In the genomic region with DNA sequence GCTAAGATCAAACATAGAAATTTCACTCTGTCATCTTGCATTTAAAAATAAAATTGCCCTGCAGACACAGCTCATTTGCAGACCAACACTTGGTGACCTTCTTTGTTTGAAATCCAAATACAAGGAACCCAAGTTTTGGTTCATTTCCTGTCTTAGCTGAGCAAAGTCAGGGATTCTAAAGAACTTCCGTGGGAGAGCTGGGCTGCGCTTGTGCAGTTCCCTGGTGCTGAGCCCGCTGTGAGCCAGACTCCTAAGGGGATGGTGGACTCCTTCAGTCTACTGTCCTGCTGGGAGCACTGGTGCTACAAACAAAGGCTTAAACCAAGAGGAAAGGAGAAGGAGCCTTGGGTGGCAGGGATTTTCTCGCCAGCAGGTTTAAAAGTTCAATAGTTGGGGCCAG, we compare ENCODE assay signal across 13 cellular contexts.
A peak's percentile ranks its signal among the peaks of the same experiment; 100 is the strongest.
DNase-seq lines count a peak whose midpoint lies in the region; ATAC-seq and TF ChIP-seq lines count a peak whose summit lies in the region.
"Had no signal": no experiment of that assay in that cellular context is flagged by ENCODE, and none has a peak within 500 bp of the region (broad histone marks: within the 10 kb centered on the region; RNA-seq: fewer than 3 reads in every experiment).

No MANE protein-coding gene starts in this region.

- H3K27ac ChIP-seq in HUES64 (ENCODE audit: low read depth, low read length) (0 out of 2 replicates have a peak overlapping the region, but pooled peaks have one; percentile 9), endodermal cell (ENCODE audit: low read depth, low read length) (no peak overlapping the region), mesendoderm (ENCODE audit: low read depth, low read length) (no peak overlapping the region), suprapubic skin (peak overlapping the region; percentile 27)

- no peak overlapping the region for H3K4ac ChIP-seq in mesendoderm (ENCODE audit: low read depth, low read length)

- H3K9me3 Mint-ChIP-seq in endodermal cell = no peaks in the 10 kb centered on the region
- no peaks in the 10 kb centered on the region for H3K9me3 Mint-ChIP-seq in activated CD4-positive, alpha-beta memory T cell treated with anti-CD3 and anti-CD28 coated beads, Interleukin-2, amount 10 ng/mL, durations not matched to agents 7 days and 5 days

- H3K9ac ChIP-seq in HUES64 (ENCODE audit: low read depth, low read length) (peak overlapping the region; percentile 29; the same call in 1 of the 2 replicates), endodermal cell (ENCODE audit: extremely low read depth, low read length, poor library complexity, severe bottlenecking) (no peak overlapping the region), mesendoderm (ENCODE audit: low read length) (peak overlapping the region; percentile 27)
- H3K9ac ChIP-seq: BLaER1 treated with 17β-estradiol and CSF1 and Interleukin-3, amounts not matched to agents 10 nM and 100 nM had no signal

- TF ChIP-seq CTCF in endodermal cell (conservative IDR thresholded peaks at IDR 0.05) (no peak), suprapubic skin (IDR thresholded peaks at IDR 0.05) (no peak)

- no peak for TF ChIP-seq EP300 in suprapubic skin (IDR thresholded peaks at IDR 0.05)

- no peak overlapping the region for H3K4me2 ChIP-seq in mesendoderm (ENCODE audit: low read length)

- WGBS in HUES64 = 81% methylated on average over 4 of the region's 4 CpGs
- 79 to 90% methylated on average over 4 of the region's 4 CpGs for WGBS in endodermal cell (ENCODE audit: insufficient coverage in 1 of 2, insufficient read length in 1 of 2), 2 experiments
- no CpG with 5 or more reads among the region's 4 CpGs for WGBS in mesendoderm (ENCODE audit: extremely low coverage, insufficient coverage, low lambda C conversion rate)
- 81% methylated on average over 4 of the region's 4 CpGs for WGBS in suprapubic skin

- peak overlapping the region; percentile 91 for H3K27ac Mint-ChIP-seq in endodermal cell
- no peak overlapping the region for H3K27ac Mint-ChIP-seq in activated CD4-positive, alpha-beta memory T cell treated with anti-CD3 and anti-CD28 coated beads, Interleukin-2, amount 10 ng/mL, durations not matched to agents 7 days and 5 days

- no peak overlapping the region for H3K56ac ChIP-seq in mesendoderm (ENCODE audit: low read length)

- ATAC-seq in HG02840 (IDR thresholded peaks at IDR 0.05; ENCODE audit: low FRiP score, unreplicated experiment) = no peak

- H3K9me3 ChIP-seq in HUES64 (ENCODE audit: insufficient read depth, low read depth, low read length) (no peaks in the 10 kb centered on the region), endodermal cell (ENCODE audit: control insufficient read depth, low read length) (no peaks in the 10 kb centered on the region), suprapubic skin (no peaks in the 10 kb centered on the region)
- H3K9me3 ChIP-seq: BLaER1 treated with 17β-estradiol and CSF1 and Interleukin-3, amounts not matched to agents 10 nM and 100 nM had no signal

- peak overlapping the region; percentile 19 for H3K18ac ChIP-seq in mesendoderm (ENCODE audit: low read length)

- no peak for TF ChIP-seq POLR2A in suprapubic skin (IDR thresholded peaks at IDR 0.05)

- H4K5ac ChIP-seq in mesendoderm (ENCODE audit: low read length) = no peak overlapping the region

- H3K36me3 Mint-ChIP-seq in endodermal cell (ENCODE audit: low read depth) = peaks cover 21% of the 10 kb centered on the region
- no peaks in the 10 kb centered on the region for H3K36me3 Mint-ChIP-seq in activated CD4-positive, alpha-beta memory T cell treated with anti-CD3 and anti-CD28 coated beads, Interleukin-2, amount 10 ng/mL, durations not matched to agents 7 days and 5 days (ENCODE audit: low read depth)

- CTCF ChIA-PET in activated CD4-positive, alpha-beta memory T cell treated with anti-CD3 and anti-CD28 coated beads, Interleukin-2, amount 10 ng/mL, durations not matched to agents 7 days and 5 days (lab: Charles Lee) = interaction anchor here (0.8 to 1.5 kb wide), 3 partner anchors 11 to 61 kb away, joined by 3 read pairs; no protein-coding TSS in a partner anchor

- H2BK15ac ChIP-seq in mesendoderm (replicated peaks; ENCODE audit: low read depth) = no peak overlapping the region

- peaks cover 43% of the 10 kb centered on the region for H3K4me1 Mint-ChIP-seq in endodermal cell
- H3K4me1 Mint-ChIP-seq in activated CD4-positive, alpha-beta memory T cell treated with anti-CD3 and anti-CD28 coated beads, Interleukin-2, amount 10 ng/mL, durations not matched to agents 7 days and 5 days = peaks cover 9% of the 10 kb centered on the region

- POLR2A ChIA-PET in activated CD4-positive, alpha-beta memory T cell treated with anti-CD3 and anti-CD28 coated beads, Interleukin-2, amount 10 ng/mL, durations not matched to agents 7 days and 5 days (lab: Charles Lee) = no interaction called here

- H2BK120ac ChIP-seq in mesendoderm (ENCODE audit: low read depth, low read length) = no peak overlapping the region

- H3K27me3 ChIP-seq in HUES64 (ENCODE audit: insufficient read depth, low read length) (no peaks in the 10 kb centered on the region), endodermal cell (ENCODE audit: control insufficient read depth, insufficient read depth, low read length, poor library complexity, severe bottlenecking) (no peaks in the 10 kb centered on the region), mesendoderm (ENCODE audit: insufficient read depth, low read length, poor library complexity) (no peaks in the 10 kb centered on the region), suprapubic skin (no peaks in the 10 kb centered on the region)

- H3K36me3 ChIP-seq in HUES64 (ENCODE audit: insufficient read depth, low read length) (no peaks in the 10 kb centered on the region), endodermal cell (ENCODE audit: control insufficient read depth, insufficient read depth, low read length) (peaks cover 29% of the 10 kb centered on the region), mesendoderm (ENCODE audit: control insufficient read depth, insufficient read depth, low read length) (no peaks in the 10 kb centered on the region), suprapubic skin (peaks cover 27% of the 10 kb centered on the region)
- H3K36me3 ChIP-seq: BLaER1 treated with 17β-estradiol and CSF1 and Interleukin-3, amounts not matched to agents 10 nM and 100 nM had no signal

- no peak overlapping the region for H3K4me3 Mint-ChIP-seq in endodermal cell
- H3K4me3 Mint-ChIP-seq in activated CD4-positive, alpha-beta memory T cell treated with anti-CD3 and anti-CD28 coated beads, Interleukin-2, amount 10 ng/mL, durations not matched to agents 7 days and 5 days = no peak overlapping the region

- H2BK5ac ChIP-seq in mesendoderm (ENCODE audit: low read length) = no peak overlapping the region

- H3K4me3 ChIP-seq in HUES64 (ENCODE audit: low read length) (no peak overlapping the region), endodermal cell (ENCODE audit: low read length) (no peak overlapping the region), mesendoderm (ENCODE audit: low read length) (no peak overlapping the region), suprapubic skin (no peak overlapping the region)
- H3K4me3 ChIP-seq: BLaER1 treated with 17β-estradiol and CSF1 and Interleukin-3, amounts not matched to agents 10 nM and 100 nM had no signal

- peaks cover 21% of the 10 kb centered on the region for H3K4me1 ChIP-seq in HUES64 (ENCODE audit: insufficient read depth, low read length)
- H3K4me1 ChIP-seq in endodermal cell (ENCODE audit: control insufficient read depth, insufficient read depth, low read length) = peaks cover 12% of the 10 kb centered on the region
- peaks cover 4% of the 10 kb centered on the region for H3K4me1 ChIP-seq in mesendoderm (ENCODE audit: control insufficient read depth, low read depth, low read length)
- H3K4me1 ChIP-seq in suprapubic skin = peaks cover 38% of the 10 kb centered on the region

- H4K8ac ChIP-seq in mesendoderm (ENCODE audit: low read depth, low read length) = no peak overlapping the region

- H3K79me2 ChIP-seq in mesendoderm (ENCODE audit: control insufficient read depth, insufficient read depth, low read length) = no peaks in the 10 kb centered on the region

- DNase-seq in endodermal cell = no peak
- no peak for DNase-seq in mesendoderm
- DNase-seq in suprapubic skin (ENCODE audit: low spot score in 2 of 2) = peak in 1 of 2 donors; percentile 26
- no peak for DNase-seq in NCI-H1930 (lab: John Stamatoyannopoulos, UW)
- no peak for DNase-seq in activated CD4-positive, alpha-beta memory T cell treated with anti-CD3 and anti-CD28 coated beads, Interleukin-2, amount 10 ng/mL, durations not matched to agents 7 days and 5 days
- DNase-seq in NCI-H2081 (lab: John Stamatoyannopoulos, UW) = no peak
- DNase-seq: activated T-cell treated with anti-CD3 and anti-CD28 coated beads, Interleukin-2, amount 50 U/mL, for 1 hour; NCI-H187; NCI-H526 treated with DMSO at 0.1 percent for 48 hours; T-helper 2 cell had no signal

- no peaks in the 10 kb centered on the region for H3K79me1 ChIP-seq in mesendoderm (ENCODE audit: low read length)

- H3K23ac ChIP-seq in mesendoderm (ENCODE audit: low read length) = no peak overlapping the region

- H3K27me3 Mint-ChIP-seq in endodermal cell (ENCODE audit: insufficient read depth) = no peaks in the 10 kb centered on the region
- H3K27me3 Mint-ChIP-seq in activated CD4-positive, alpha-beta memory T cell treated with anti-CD3 and anti-CD28 coated beads, Interleukin-2, amount 10 ng/mL, durations not matched to agents 7 days and 5 days = no peaks in the 10 kb centered on the region

- H2AK5ac ChIP-seq in mesendoderm (ENCODE audit: low read length) = no peak overlapping the region

Comparison
In these comparisons a context has a peak if more than half of its experiments do, and no peak if none do; other contexts are left out.
1. H3K27ac ChIP-seq: peak in HUES64 (single experiment) and suprapubic skin (single experiment); none in endodermal cell (single experiment) and mesendoderm (single experiment).